28 cellular contexts compared by ENCODE assay signal in genomic region chrX:34866636-34867035, GRCh38.
DNase-seq lines count a peak whose midpoint lies in the region; FAIRE-seq and TF ChIP-seq lines count a peak whose summit lies in the region.
"Had no signal": no experiment of that assay in that cellular context is flagged by ENCODE, and none has a peak within 500 bp of the region (broad histone marks: within the 10 kb centered on the region; RNA-seq: fewer than 3 reads in every experiment).

No MANE protein-coding gene starts in this region.

- no peak overlapping the region for H3K9ac ChIP-seq in astrocyte (ENCODE audit: low read length)

- no peak overlapping the region for H2AFZ ChIP-seq in astrocyte (ENCODE audit: low read depth, low read length)

- no peaks in the 10 kb centered on the region for H3K9me3 ChIP-seq in astrocyte (ENCODE audit: insufficient read depth, low read depth, low read length)

- TF ChIP-seq CTCF in astrocyte (IDR thresholded peaks at IDR 0.05; ENCODE audit: insufficient read depth, low read depth, low read length) (no peak), fibroblast of pulmonary artery (IDR thresholded peaks at IDR 0.05; ENCODE audit: low read length, missing control alignments) (no peak)

- no peaks in the 10 kb centered on the region for H3K4me1 Mint-ChIP-seq in astrocyte (ENCODE audit: low read depth, unreplicated experiment)
- H3K4me1 Mint-ChIP-seq: B cell; CD4-positive, CD25-positive, alpha-beta regulatory T cell had no signal

- no peak for TF ChIP-seq POLR2A in H54 (IDR thresholded peaks at IDR 0.05; ENCODE audit: low read depth, low read length)

- DNase-seq in AG08395 (ENCODE audit: low spot score): peak; percentile 13
- DNase-seq in GM03348 (ENCODE audit: low spot score): peak; percentile 27
- peak; percentile 37 for DNase-seq in astrocyte (ENCODE audit: low read depth)
- DNase-seq in fibroblast of pulmonary artery (ENCODE audit: low read depth): peak; percentile 35
- no peak for DNase-seq in CD1c-positive myeloid dendritic cell (ENCODE audit: extremely low spot score)
- no peak for DNase-seq in activated gamma-delta T cell treated with Interleukin-2 at 50 U/mL for 16 hours
- DNase-seq in H54 (ENCODE audit: insufficient read length, low spot score): no peak
- no peak for DNase-seq in NCI-H2171 treated with DMSO at 0.1 percent for 48 hours (lab: John Stamatoyannopoulos, UW)
- DNase-seq: ACHN; CD4-positive, CD25-positive, alpha-beta regulatory T cell; COR-L47; DMS79 treated with DMSO at 0.1 percent for 48 hours; Kasumi-1; NCI-H1417; NCI-H1694 treated with DMSO at 0.1 percent for 48 hours; NCI-H2107; NCI-H2227 treated with DMSO at 0.1 percent for 48 hours; NCI-H510A treated with DMSO at 0.1 percent for 48 hours; NCI-H748 treated with DMSO at 0.1 percent for 48 hours; SHP77 treated with DMSO at 0.1 percent for 48 hours; SW 1271 had no signal

- H3K9me3 Mint-ChIP-seq in astrocyte (ENCODE audit: unreplicated experiment): peaks cover 10% of the 10 kb centered on the region

- no peak overlapping the region for H3K4me3 Mint-ChIP-seq in astrocyte (ENCODE audit: unreplicated experiment)
- H3K4me3 Mint-ChIP-seq: B cell; CD4-positive, CD25-positive, alpha-beta regulatory T cell had no signal

- H4K20me1 ChIP-seq in astrocyte (ENCODE audit: insufficient read depth, low read length): no peaks in the 10 kb centered on the region

- no peak overlapping the region for H3K27ac ChIP-seq in astrocyte (ENCODE audit: low read depth, low read length)
- H3K27ac ChIP-seq: 22Rv1, RWPE1, SK-N-MC had no signal

- H3K4me1 ChIP-seq in astrocyte (ENCODE audit: insufficient read depth, low read length): no peaks in the 10 kb centered on the region

- H3K4me3 ChIP-seq in astrocyte (ENCODE audit: insufficient read depth, low read depth, low read length) (no peak overlapping the region), fibroblast of pulmonary artery (replicated peaks; ENCODE audit: low read depth, low read length) (no peak overlapping the region)
- H3K4me3 ChIP-seq: SK-N-MC had no signal

- FAIRE-seq in astrocyte (lab: Jason Lieb, UNC) (peak; percentile 79), H54 (lab: Jason Lieb, UNC) (no peak)
- FAIRE-seq: GM12892, GM18507, H1 had no signal

- no peaks in the 10 kb centered on the region for H3K27me3 Mint-ChIP-seq in astrocyte (ENCODE audit: low read depth, unreplicated experiment)
- H3K27me3 Mint-ChIP-seq: B cell; CD4-positive, CD25-positive, alpha-beta regulatory T cell had no signal

- no peaks in the 10 kb centered on the region for H3K36me3 ChIP-seq in astrocyte (ENCODE audit: insufficient read depth, low read length)

- no peaks in the 10 kb centered on the region for H3K36me3 Mint-ChIP-seq in astrocyte (ENCODE audit: low read depth, unreplicated experiment)
- H3K36me3 Mint-ChIP-seq: CD4-positive, CD25-positive, alpha-beta regulatory T cell had no signal

- H3K27ac Mint-ChIP-seq in astrocyte (ENCODE audit: unreplicated experiment): no peak overlapping the region
- H3K27ac Mint-ChIP-seq: B cell; CD4-positive, CD25-positive, alpha-beta regulatory T cell had no signal

- no peaks in the 10 kb centered on the region for H3K79me2 ChIP-seq in astrocyte (ENCODE audit: insufficient read depth, low read length)

- H3K27me3 ChIP-seq in astrocyte (ENCODE audit: insufficient read depth, low read length): no peaks in the 10 kb centered on the region

- H3K4me2 ChIP-seq in astrocyte (ENCODE audit: low read length): no peak overlapping the region

Comparison
In these comparisons a context has a peak if more than half of its experiments do, and no peak if none do; other contexts are left out.
1. DNase-seq: peak in AG08395 (single experiment), GM03348 (single experiment), astrocyte (single experiment) and fibroblast of pulmonary artery (single experiment); none in CD1c-positive myeloid dendritic cell (single experiment), activated gamma-delta T cell treated with Interleukin-2 at 50 U/mL for 16 hours (single experiment), H54 (single experiment) and NCI-H2171 treated with DMSO at 0.1 percent for 48 hours (single experiment).